In the genomic region with DNA sequence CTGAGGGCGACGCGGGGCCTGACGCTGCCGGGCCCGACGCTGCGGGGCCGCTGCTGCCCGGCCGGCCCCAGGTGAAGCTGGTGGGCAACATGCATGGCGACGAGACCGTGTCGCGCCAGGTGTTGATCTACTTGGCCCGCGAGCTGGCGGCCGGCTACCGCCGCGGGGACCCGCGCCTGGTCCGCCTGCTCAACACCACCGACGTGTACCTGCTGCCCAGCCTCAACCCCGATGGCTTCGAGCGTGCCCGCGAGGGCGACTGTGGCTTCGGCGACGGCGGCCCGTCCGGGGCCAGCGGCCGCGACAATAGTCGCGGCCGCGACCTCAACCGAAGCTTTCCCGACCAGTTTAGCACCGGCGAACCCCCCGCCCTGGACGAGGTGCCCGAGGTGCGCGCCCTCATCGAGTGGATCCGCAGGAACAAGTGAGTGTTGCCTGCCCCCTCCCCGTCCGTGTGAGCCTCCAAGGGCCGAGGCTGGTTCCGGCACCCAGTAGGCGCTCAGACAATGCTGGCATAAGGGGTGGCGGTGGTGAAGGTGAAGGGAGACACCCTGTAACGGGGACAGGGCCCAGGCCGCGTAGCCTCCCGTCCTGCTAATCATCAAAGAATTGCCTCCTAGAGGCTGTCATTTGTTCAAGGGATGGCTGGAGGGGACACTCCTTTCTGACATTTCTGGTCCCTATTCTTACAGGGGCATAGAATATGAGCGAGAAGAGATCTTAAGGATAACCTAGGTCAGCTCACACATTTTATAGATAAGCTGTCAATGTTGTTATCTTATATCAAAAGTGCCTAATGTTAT, we compare ENCODE assay signal across 8 cellular contexts. TPM values are rescaled to one million over a fixed set of nuclear protein-coding genes. Genes with fewer than 3 reads are reported as not detected.
DNase-seq lines count a peak whose midpoint lies in the region; ATAC-seq and TF ChIP-seq lines count a peak whose summit lies in the region.

No MANE protein-coding gene starts in this region.

- POLR2A ChIA-PET in AG04449 (lab: Yijun Ruan, JAX): no interaction called here
- POLR2A ChIA-PET in activated CD4-positive, alpha-beta memory T cell treated with anti-CD3 and anti-CD28 coated beads for 36 hours (lab: Charles Lee): interaction anchor here (0.7 to 1.7 kb wide), 6 partner anchors 9 to 88 kb away, joined by 3 to 9 read pairs (median 3); a partner anchor contains a TSS

- CTCF ChIA-PET in AG04449 (lab: Yijun Ruan, JAX): interaction anchor here (0.7 to 1.6 kb wide), 2 partner anchors 40 to 257 kb away, joined by 3 to 6 read pairs; no protein-coding TSS in a partner anchor
- CTCF ChIA-PET in activated CD4-positive, alpha-beta memory T cell treated with anti-CD3 and anti-CD28 coated beads for 36 hours (lab: Charles Lee): interaction anchor here (0.9 to 3.0 kb wide), 6 partner anchors 35 to 275 kb away, joined by 3 to 15 read pairs (median 6); no protein-coding TSS in a partner anchor

- DNase-seq in AG04449 (ENCODE audit: low read depth, low spot score) (no peak), GM19238 (ENCODE audit: insufficient read length, low spot score) (peak; percentile 10), HK-2 (ENCODE audit: unreplicated experiment) (peak; percentile 35), endothelial cell (ENCODE audit: low spot score) (peak; percentile 18), upper lobe of left lung (peak; percentile 49 to 88), NCI-H1105 treated with DMSO at 0.1 percent for 48 hours (lab: John Stamatoyannopoulos, UW) (no peak)
- DNase-seq in activated CD4-positive, alpha-beta memory T cell treated with anti-CD3 and anti-CD28 coated beads for 36 hours: peak; percentile 46

- intact Hi-C loops in activated CD4-positive, alpha-beta memory T cell treated with anti-CD3 and anti-CD28 coated beads for 36 hours (cut with micrococcal nuclease): loop anchor here (2.0 to 10.0 kb wide), 2 partner anchors 97 to 335 kb away; a partner anchor contains a TSS

- no peaks in the 10 kb centered on the region for H3K36me3 ChIP-seq in mucosa of stomach (ENCODE audit: control insufficient read depth, insufficient read depth, low read length)
- no peaks in the 10 kb centered on the region for H3K36me3 ChIP-seq in upper lobe of left lung

- peak overlapping the region; percentile 47 for H3K27ac Mint-ChIP-seq in activated CD4-positive, alpha-beta memory T cell treated with anti-CD3 and anti-CD28 coated beads for 36 hours
- no peak overlapping the region for H3K27ac Mint-ChIP-seq in endothelial cell (ENCODE audit: unreplicated experiment)

- peak in 1 of 4 donors; percentile 9 for TF ChIP-seq POLR2A in upper lobe of left lung (IDR thresholded peaks at IDR 0.05)

- peak overlapping the region; percentile 82 for H3K4me3 Mint-ChIP-seq in activated CD4-positive, alpha-beta memory T cell treated with anti-CD3 and anti-CD28 coated beads for 36 hours
- H3K4me3 Mint-ChIP-seq in endothelial cell (ENCODE audit: unreplicated experiment): peak overlapping the region; percentile 96

- H3K4me1 ChIP-seq in mucosa of stomach (ENCODE audit: control insufficient read depth, insufficient read depth, low read length) (peaks cover 19% of the 10 kb centered on the region), upper lobe of left lung (peaks cover 20 to 61% (median 43%) of the 10 kb centered on the region in 4 donors)

- peak; percentile 14 to 34 for ATAC-seq in upper lobe of left lung (ENCODE audit: low FRiP score in 2 of 2)

- peak overlapping the region; percentile 71 for H3K4me3 ChIP-seq in AG04449 (ENCODE audit: low read depth, low read length)
- peak overlapping the region; percentile 66 for H3K4me3 ChIP-seq in mucosa of stomach (ENCODE audit: low read length)
- H3K4me3 ChIP-seq in upper lobe of left lung: peak overlapping the region; percentile 58 to 95 (median 66)

- 1 to 2% methylated on average over 7 to 19 of the region's 69 CpGs for WGBS in upper lobe of left lung, 2 donors

- H3K27me3 ChIP-seq in mucosa of stomach (ENCODE audit: control insufficient read depth, insufficient read depth, low read length) (no peaks in the 10 kb centered on the region), upper lobe of left lung (no peaks in the 10 kb centered on the region)

- H3K9ac ChIP-seq in mucosa of stomach (ENCODE audit: low read length): peak overlapping the region; percentile 86

- TF ChIP-seq EP300 in upper lobe of left lung (IDR thresholded peaks at IDR 0.05): no peak

- TF ChIP-seq CTCF in AG04449 (IDR thresholded peaks at IDR 0.05; ENCODE audit: insufficient read depth, low read length, missing control alignments): no peak
- TF ChIP-seq CTCF in endothelial cell (IDR thresholded peaks at IDR 0.05; ENCODE audit: unreplicated experiment): no peak
- TF ChIP-seq CTCF in upper lobe of left lung (IDR thresholded peaks at IDR 0.05): no peak

- H3K9me3 ChIP-seq in mucosa of stomach (ENCODE audit: control insufficient read depth, low read length) (no peaks in the 10 kb centered on the region), upper lobe of left lung (no peaks in the 10 kb centered on the region)

- no peaks in the 10 kb centered on the region for H3K27me3 Mint-ChIP-seq in activated CD4-positive, alpha-beta memory T cell treated with anti-CD3 and anti-CD28 coated beads for 36 hours
- peaks cover 15% of the 10 kb centered on the region for H3K27me3 Mint-ChIP-seq in endothelial cell (ENCODE audit: unreplicated experiment)

- H3K27ac ChIP-seq in upper lobe of left lung: peak overlapping the region; percentile 92 to 94 (median 92)

- peaks cover 64% of the 10 kb centered on the region for H3K4me1 Mint-ChIP-seq in activated CD4-positive, alpha-beta memory T cell treated with anti-CD3 and anti-CD28 coated beads for 36 hours (ENCODE audit: low read depth)
- peaks cover 63% of the 10 kb centered on the region for H3K4me1 Mint-ChIP-seq in endothelial cell (ENCODE audit: unreplicated experiment)

- H3K36me3 Mint-ChIP-seq in activated CD4-positive, alpha-beta memory T cell treated with anti-CD3 and anti-CD28 coated beads for 36 hours: peaks cover 2% of the 10 kb centered on the region
- peaks cover 7% of the 10 kb centered on the region for H3K36me3 Mint-ChIP-seq in endothelial cell (ENCODE audit: low read depth, unreplicated experiment)

- no peaks in the 10 kb centered on the region for H3K9me3 Mint-ChIP-seq in activated CD4-positive, alpha-beta memory T cell treated with anti-CD3 and anti-CD28 coated beads for 36 hours
- no peaks in the 10 kb centered on the region for H3K9me3 Mint-ChIP-seq in endothelial cell (ENCODE audit: unreplicated experiment)

RNA-seq across cellular contexts. Expression of a gene that starts 0.8 kb away (rescaled TPM):
- 10 to 100 TPM; 34.1 to 34.3 TPM for total RNA-seq in activated CD4-positive, alpha-beta memory T cell treated with anti-CD3 and anti-CD28 coated beads for 36 hours
- total RNA-seq in endothelial cell (ENCODE audit: unreplicated experiment): 119 TPM
- total RNA-seq in upper lobe of left lung: 100 to 1,000 TPM in 4 of 6 donors, 10 to 100 TPM in 2; 49.4 to 132 (median 104) TPM

RNA-seq across cellular contexts. Expression of a gene that starts 45.6 kb away (rescaled TPM):
- not detected for total RNA-seq in activated CD4-positive, alpha-beta memory T cell treated with anti-CD3 and anti-CD28 coated beads for 36 hours
- not detected for total RNA-seq in endothelial cell (ENCODE audit: unreplicated experiment)
- total RNA-seq in upper lobe of left lung: not detected

Comparison
In these comparisons a context has a peak if more than half of its experiments do, and no peak if none do; other contexts are left out.
1. DNase-seq: peak in GM19238 (single experiment), HK-2 (single experiment), activated CD4-positive, alpha-beta memory T cell treated with anti-CD3 and anti-CD28 coated beads for 36 hours (single experiment), endothelial cell (single experiment) and upper lobe of left lung (2 of 2); none in AG04449 (single experiment) and NCI-H1105 treated with DMSO at 0.1 percent for 48 hours (single experiment).
2. Peak in every context shown above with its lines, with median percentiles within 50 percentile points of each other: H3K4me3 ChIP-seq.